Comparison of ENCODE assay signal across 21 cellular contexts in genomic region chr3:143209715-143210059, GRCh38.
"Had no signal": no experiment of that assay in that cellular context is flagged by ENCODE, and none has a peak within 500 bp of the region (broad histone marks: within the 10 kb centered on the region; RNA-seq: fewer than 3 reads in every experiment).

No MANE protein-coding gene starts in this region.

- H3K36me3 ChIP-seq: adrenal gland, right lobe of liver, spleen, transverse colon had no signal

- H3K9me3 Mint-ChIP-seq: natural killer cell had no signal

- H3K4me3 ChIP-seq: adrenal gland, mucosa of descending colon, psoas muscle, right lobe of liver, spleen, transverse colon had no signal

- H3K27ac ChIP-seq: adrenal gland, psoas muscle, right lobe of liver, spleen, transverse colon had no signal

- H3K27me3 ChIP-seq: adrenal gland, right lobe of liver, spleen, transverse colon had no signal

- H3K27ac Mint-ChIP-seq: activated CD4-positive, alpha-beta T cell treated with anti-CD3 and anti-CD28 coated beads, Interleukin-2, amount 10 ng/mL, durations not matched to agents 7 days and 5 days; natural killer cell; stimulated activated memory B cell treated with anti-CD40 and anti-IgM and Interleukin-4, amounts not matched to agents 10 μg/mL and 1 μg/mL and 100 μg/mL, for 72 hours; T-helper 1 cell treated with Interleukin-12 subunit alpha and Interleukin-12 subunit beta and Interleukin-4 antibody, amounts not matched to agents 30 μg/mL and 1 μg/mL, for 36 hours had no signal

- H3K36me3 Mint-ChIP-seq: natural killer cell had no signal

- ATAC-seq: esophagus mucosa; left colon; mucosa of descending colon; natural killer cell; psoas muscle; right lobe of liver; stimulated activated memory B cell treated with anti-CD40 and anti-IgM and Interleukin-4, amounts not matched to agents 10 μg/mL and 1 μg/mL and 100 μg/mL, for 72 hours had no signal

- H3K27me3 Mint-ChIP-seq: activated B cell treated with CpG ODN at 0.5 μM for 24 hours; activated CD4-positive, alpha-beta T cell treated with anti-CD3 and anti-CD28 coated beads, Interleukin-2, amount 10 ng/mL, durations not matched to agents 7 days and 5 days; stimulated activated memory B cell treated with anti-CD40 and anti-IgM and Interleukin-4, amounts not matched to agents 10 μg/mL and 1 μg/mL and 100 μg/mL, for 72 hours had no signal

- DNase-seq: activated B cell treated with CpG ODN at 0.5 μM for 24 hours; activated CD4-positive, alpha-beta T cell treated with anti-CD3 and anti-CD28 coated beads, Interleukin-2, amount 10 ng/mL, durations not matched to agents 7 days and 5 days; activated CD8-positive, alpha-beta memory T cell treated with anti-CD3 and anti-CD28 coated beads for 24 hours; activated naive CD4-positive, alpha-beta T cell treated with anti-CD3 and anti-CD28 coated beads, Interleukin-2, amount 50 U/mL, for 16 hours; activated T-cell treated with anti-CD3 and anti-CD28 coated beads for 4 hours; adrenal gland; dermis blood vessel endothelial cell; foreskin fibroblast; glutamatergic neuron; left colon; mucosa of descending colon; natural killer cell; occipital lobe; psoas muscle; right lobe of liver; spleen; stimulated activated CD4-positive, alpha-beta T cell treated with anti-CD3 and anti-CD28 coated beads, Interleukin-1b, Interleukin-23, amount 100 ng/mL, for 48 hours; transverse colon had no signal

- H3K4me1 ChIP-seq: adrenal gland, psoas muscle, right lobe of liver, transverse colon had no signal

- H3K4me3 Mint-ChIP-seq: activated B cell treated with CpG ODN at 0.5 μM for 24 hours; activated CD4-positive, alpha-beta T cell treated with anti-CD3 and anti-CD28 coated beads, Interleukin-2, amount 10 ng/mL, durations not matched to agents 7 days and 5 days; natural killer cell; stimulated activated memory B cell treated with anti-CD40 and anti-IgM and Interleukin-4, amounts not matched to agents 10 μg/mL and 1 μg/mL and 100 μg/mL, for 72 hours; T-helper 1 cell treated with Interleukin-12 subunit alpha and Interleukin-12 subunit beta and Interleukin-4 antibody, amounts not matched to agents 30 μg/mL and 1 μg/mL, for 36 hours had no signal

- H3K9me3 ChIP-seq: adrenal gland, mucosa of descending colon, psoas muscle, right lobe of liver, transverse colon had no signal
